ENCODE assay signal across 10 cellular contexts in the genomic region with DNA sequence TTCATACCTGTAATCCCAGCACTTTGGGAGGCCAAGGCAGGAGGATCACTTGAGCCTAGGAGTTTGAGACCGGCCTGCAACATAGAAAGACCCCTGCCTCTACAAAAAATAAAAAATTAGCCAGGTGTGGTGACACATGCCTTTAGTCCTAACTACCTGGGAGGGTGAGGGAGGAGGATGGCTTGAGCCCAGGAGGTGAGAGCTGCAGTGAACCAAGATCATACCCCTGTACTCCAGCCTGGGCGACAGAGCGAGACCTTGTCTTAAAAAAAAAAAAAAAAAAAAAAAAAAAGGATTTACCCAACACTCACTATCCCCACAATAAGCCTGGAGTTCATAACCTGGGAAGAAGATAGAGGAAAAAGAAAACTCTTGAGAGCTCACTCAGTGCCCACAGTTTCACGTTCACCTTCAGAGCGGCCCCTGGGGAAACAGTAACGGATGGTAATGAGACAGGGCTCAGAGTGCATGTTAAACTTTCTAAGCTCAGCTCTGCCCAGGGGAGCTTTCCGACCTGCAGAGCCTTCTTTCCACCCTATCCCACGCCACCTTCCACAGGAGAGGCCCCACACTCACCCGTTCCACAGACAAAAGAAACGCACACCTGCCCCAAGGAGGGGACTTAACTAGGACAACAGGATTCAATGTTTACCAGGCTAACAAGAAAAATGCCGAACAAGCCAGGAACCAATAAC.
DNase-seq lines count a peak whose midpoint lies in the region; ATAC-seq, FAIRE-seq and TF ChIP-seq lines count a peak whose summit lies in the region.
"Had no signal": no experiment of that assay in that cellular context is flagged by ENCODE, and none has a peak within 500 bp of the region (broad histone marks: within the 10 kb centered on the region; RNA-seq: fewer than 3 reads in every experiment).

No MANE protein-coding gene starts in this region.

- H3K9ac ChIP-seq in H9 (ENCODE audit: extremely low read depth, insufficient read length, low read length) = no peak overlapping the region

- no peak for DNase-seq in A549 (ENCODE audit: low read depth in 1 of 2, low spot score in 1 of 2)
- DNase-seq in H9 = no peak
- no peak for DNase-seq in central memory CD8-positive, alpha-beta T cell (ENCODE audit: low spot score in 2 of 2)
- DNase-seq in natural killer cell treated with Interleukin-12 subunit alpha and Interleukin-12 subunit beta and Interleukin-15 and Interleukin-18, amount 100 ng/mL, for 72 hours (ENCODE audit: low spot score) = no peak
- DNase-seq in HT-29 (ENCODE audit: low spot score) = no peak
- DNase-seq in stimulated activated CD4-positive, alpha-beta T cell treated with anti-CD3 and anti-CD28 coated beads, Interleukin-2, amount 100 ng/mL, for 24 hours = no peak

- no peak overlapping the region for H4K5ac ChIP-seq in H9 (ENCODE audit: insufficient read length, low read depth, low read length)

- no peak overlapping the region for H3T11ph ChIP-seq in H9 (ENCODE audit: low read length)

- no peak overlapping the region for H2BK5ac ChIP-seq in H9 (ENCODE audit: insufficient read length, low read length)

- H4K8ac ChIP-seq in H9 (replicated peaks; ENCODE audit: insufficient read length, low read depth, low read length) = no peak overlapping the region

- H3K9me3 Mint-ChIP-seq in H9 = no peaks in the 10 kb centered on the region
- no peaks in the 10 kb centered on the region for H3K9me3 Mint-ChIP-seq in central memory CD8-positive, alpha-beta T cell
- H3K9me3 Mint-ChIP-seq in natural killer cell treated with Interleukin-12 subunit alpha and Interleukin-12 subunit beta and Interleukin-15 and Interleukin-18, amount 100 ng/mL, for 72 hours = no peaks in the 10 kb centered on the region
- H3K9me3 Mint-ChIP-seq: brain had no signal

- H3K9me3 ChIP-seq in A549 (no peaks in the 10 kb centered on the region), H9 (ENCODE audit: control insufficient read depth, low read depth, low read length) (no peaks in the 10 kb centered on the region)

- H3K14ac ChIP-seq in H9 (ENCODE audit: insufficient read depth, low read length) = no peak overlapping the region; the same call in 1 of the 2 replicates

- H3K4me2 ChIP-seq in A549 = no peak overlapping the region
- no peak overlapping the region for H3K4me2 ChIP-seq in H9 (ENCODE audit: insufficient read depth, insufficient read length, low read length)
- H3K4me2 ChIP-seq: hepatocyte had no signal

- H2BK12ac ChIP-seq in H9 (ENCODE audit: insufficient read length, low read depth, low read length) = no peak overlapping the region

- no peak overlapping the region for H3K23ac ChIP-seq in H9 (ENCODE audit: insufficient read length, low read depth, low read length)

- H2BK20ac ChIP-seq in H9 (ENCODE audit: low read depth, low read length, poor library complexity, severe bottlenecking) = no peak overlapping the region

- H3K4ac ChIP-seq in H9 (ENCODE audit: low read depth, low read length) = no peak overlapping the region

- no peaks in the 10 kb centered on the region for H3K79me1 ChIP-seq in H9 (ENCODE audit: insufficient read depth, low read depth, low read length, poor library complexity, severe bottlenecking)

- no peaks in the 10 kb centered on the region for H3K79me2 ChIP-seq in H9 (ENCODE audit: insufficient read depth, low read length)
- H3K79me2 ChIP-seq: hepatocyte had no signal

- no peak for TF ChIP-seq CTCF in A549 (IDR thresholded peaks at IDR 0.05)
- TF ChIP-seq CTCF in H9 (conservative IDR thresholded peaks at IDR 0.05) = no peak

- H2BK15ac ChIP-seq in H9 (ENCODE audit: low read depth, low read length) = no peak overlapping the region

- peaks cover 11 to 20% of the 10 kb centered on the region in 2 experiments for H3K4me1 Mint-ChIP-seq in H9
- peaks cover 76% of the 10 kb centered on the region for H3K4me1 Mint-ChIP-seq in central memory CD8-positive, alpha-beta T cell
- peaks cover 57 to 67% of the 10 kb centered on the region in 2 donors for H3K4me1 Mint-ChIP-seq in natural killer cell treated with Interleukin-12 subunit alpha and Interleukin-12 subunit beta and Interleukin-15 and Interleukin-18, amount 100 ng/mL, for 72 hours (ENCODE audit: low read depth in 2 of 2)

- CTCF ChIA-PET in A549 (lab: Yijun Ruan, JAX) = interaction anchor here (3.3 to 6.5 kb wide), 3 partner anchors 11 to 46 kb away, joined by 25 to 53 read pairs (median 28); no protein-coding TSS in a partner anchor

- no peak overlapping the region for H2AK5ac ChIP-seq in H9 (ENCODE audit: insufficient read length, low read length)

- no peak overlapping the region for H2AFZ ChIP-seq in H9 (ENCODE audit: low read length)
- H2AFZ ChIP-seq: hepatocyte had no signal

- FAIRE-seq in A549 (lab: Jason Lieb, UNC) = no peak

- peaks cover 72% of the 10 kb centered on the region for H3K4me1 ChIP-seq in A549
- H3K4me1 ChIP-seq in H9 (ENCODE audit: insufficient read depth, low read length) = no peaks in the 10 kb centered on the region

- H3K27me3 ChIP-seq in H9 (ENCODE audit: insufficient read depth, low read length) = no peaks in the 10 kb centered on the region
- H3K27me3 ChIP-seq: hepatocyte had no signal

- TF ChIP-seq POLR2A in A549 (IDR thresholded peaks at IDR 0.05; ENCODE audit: low read length) = no peak

- ATAC-seq in A549 (no peak), HG02981 (IDR thresholded peaks at IDR 0.05; ENCODE audit: unreplicated experiment) (no peak), HG02798 (IDR thresholded peaks at IDR 0.05; ENCODE audit: poor library complexity, unreplicated experiment) (no peak)
- ATAC-seq in central memory CD8-positive, alpha-beta T cell (replicated peaks; ENCODE audit: extremely low read depth, poor library complexity, severe bottlenecking) = no peak
- no peak for ATAC-seq in natural killer cell treated with Interleukin-12 subunit alpha and Interleukin-12 subunit beta and Interleukin-15 and Interleukin-18, amount 100 ng/mL, for 72 hours

- WGBS in A549 (ENCODE audit: missing lambda C conversion rate) = 97% methylated on average over 11 of the region's 11 CpGs
- no CpG with 5 or more reads among the region's 11 CpGs for WGBS in H9 (ENCODE audit: extremely low coverage, insufficient read length, low lambda C conversion rate)

- H3K4me3 Mint-ChIP-seq in H9 = no peak overlapping the region
- peak overlapping the region; percentile 21 for H3K4me3 Mint-ChIP-seq in central memory CD8-positive, alpha-beta T cell
- no peak overlapping the region for H3K4me3 Mint-ChIP-seq in natural killer cell treated with Interleukin-12 subunit alpha and Interleukin-12 subunit beta and Interleukin-15 and Interleukin-18, amount 100 ng/mL, for 72 hours

- peak overlapping the region; percentile 26; a peak in 1 of 6 replicates for H3K27ac ChIP-seq in A549
- H3K27ac ChIP-seq in H9 (ENCODE audit: insufficient read length, low read depth, low read length) = no peak overlapping the region

- H3K18ac ChIP-seq in H9 (ENCODE audit: insufficient read length, low read depth, low read length) = no peak overlapping the region

- H3K36me3 Mint-ChIP-seq in H9 (ENCODE audit: insufficient read depth in 1 of 3, low read depth in 3 of 3) = no peaks in the 10 kb centered on the region
- H3K36me3 Mint-ChIP-seq in central memory CD8-positive, alpha-beta T cell (ENCODE audit: insufficient read depth) = peaks cover 44% of the 10 kb centered on the region
- no peaks in the 10 kb centered on the region for H3K36me3 Mint-ChIP-seq in natural killer cell treated with Interleukin-12 subunit alpha and Interleukin-12 subunit beta and Interleukin-15 and Interleukin-18, amount 100 ng/mL, for 72 hours
- H3K36me3 Mint-ChIP-seq: brain had no signal

- no peaks in the 10 kb centered on the region for H3K23me2 ChIP-seq in H9 (ENCODE audit: insufficient read length, low read depth, low read length, poor library complexity, severe bottlenecking)

- H3K4me3 ChIP-seq in A549 = no peak overlapping the region
- H3K4me3 ChIP-seq: hepatocyte had no signal

- H2BK120ac ChIP-seq in H9 (ENCODE audit: low read depth, low read length, poor library complexity, severe bottlenecking) = no peak overlapping the region

- no peak overlapping the region for H4K91ac ChIP-seq in H9 (ENCODE audit: insufficient read length, low read depth, low read length)

- TF ChIP-seq EP300 in A549 (IDR thresholded peaks at IDR 0.05) = no peak

- no peak for TF ChIP-seq RAD21 in A549 (conservative IDR thresholded peaks at IDR 0.05 in 1 of 2, IDR thresholded peaks at IDR 0.05 in 1 of 2)

- H3K27ac Mint-ChIP-seq in H9 = peak overlapping the region in 2 of 3 experiments; percentile 26 to 74; a peak in 2 of 7 replicates
- H3K27ac Mint-ChIP-seq in central memory CD8-positive, alpha-beta T cell (ENCODE audit: low read depth) = peak overlapping the region; percentile 61
- peak overlapping the region; percentile 43 to 88 for H3K27ac Mint-ChIP-seq in natural killer cell treated with Interleukin-12 subunit alpha and Interleukin-12 subunit beta and Interleukin-15 and Interleukin-18, amount 100 ng/mL, for 72 hours

- H3K27me3 Mint-ChIP-seq in H9 (ENCODE audit: low read depth) = no peaks in the 10 kb centered on the region
- H3K27me3 Mint-ChIP-seq in central memory CD8-positive, alpha-beta T cell = no peaks in the 10 kb centered on the region
- no peaks in the 10 kb centered on the region for H3K27me3 Mint-ChIP-seq in natural killer cell treated with Interleukin-12 subunit alpha and Interleukin-12 subunit beta and Interleukin-15 and Interleukin-18, amount 100 ng/mL, for 72 hours
- H3K27me3 Mint-ChIP-seq: brain had no signal

- no peaks in the 10 kb centered on the region for H4K20me1 ChIP-seq in H9 (ENCODE audit: control insufficient read depth, insufficient read depth, insufficient read length)

- no peak overlapping the region for H3K56ac ChIP-seq in H9 (ENCODE audit: insufficient read length, low read depth, low read length)

- POLR2A ChIA-PET in A549 (lab: Yijun Ruan, JAX) = no interaction called here

TF ChIP-seq in A549, 52 proteins besides CTCF, POLR2A, EP300 and RAD21 (continues in another document):
- TF ChIP-seq CHD2 (IDR thresholded peaks at IDR 0.05; ENCODE audit: low read length, partially characterized antibody) = no peak
- TF ChIP-seq BHLHE40 (IDR thresholded peaks at IDR 0.05; ENCODE audit: low read depth, low read length) = no peak
- TF ChIP-seq SREBF2 (IDR thresholded peaks at IDR 0.05) = no peak
- TF ChIP-seq KDM5A (IDR thresholded peaks at IDR 0.05) = no peak
- no peak for TF ChIP-seq GATA3 (IDR thresholded peaks at IDR 0.05; ENCODE audit: borderline replicate concordance)
- TF ChIP-seq JUNB (IDR thresholded peaks at IDR 0.05) = no peak
- no peak for TF ChIP-seq POLR2AphosphoS2 (conservative IDR thresholded peaks at IDR 0.05; ENCODE audit: low read length)
- no peak for TF ChIP-seq TFCP2L1 (CRISPR knock-in tag; IDR thresholded peaks at IDR 0.05)
- TF ChIP-seq CBX2 (IDR thresholded peaks at IDR 0.05; ENCODE audit: borderline replicate concordance, low read depth) = no peak
- TF ChIP-seq, protein P1, sequence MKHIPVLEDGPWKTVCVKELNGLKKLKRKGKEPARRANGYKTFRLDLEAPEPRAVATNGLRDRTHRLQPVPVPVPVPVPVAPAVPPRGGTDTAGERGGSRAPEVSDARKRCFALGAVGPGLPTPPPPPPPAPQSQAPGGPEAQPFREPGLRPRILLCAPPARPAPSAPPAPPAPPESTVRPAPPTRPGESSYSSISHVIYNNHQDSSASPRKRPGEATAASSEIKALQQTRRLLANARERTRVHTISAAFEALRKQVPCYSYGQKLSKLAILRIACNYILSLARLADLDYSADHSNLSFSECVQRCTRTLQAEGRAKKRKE (CRISPR knock-in tag; IDR thresholded peaks at IDR 0.05; ENCODE audit: low read depth) = no peak
